In genomic region chr20:50394569-50394968, GRCh38 we compare ENCODE assay signal across 10 cellular contexts.
DNase-seq lines count a peak whose midpoint lies in the region; ATAC-seq and TF ChIP-seq lines count a peak whose summit lies in the region.
"Had no signal": no experiment of that assay in that cellular context is flagged by ENCODE, and none has a peak within 500 bp of the region (broad histone marks: within the 10 kb centered on the region; RNA-seq: fewer than 3 reads in every experiment).

No MANE protein-coding gene starts in this region.

- no peak for TF ChIP-seq RAD21 in liver (IDR thresholded peaks at IDR 0.05)

- H3K27me3 ChIP-seq in Karpas-422 (ENCODE audit: low read length) (no peaks in the 10 kb centered on the region), liver (ENCODE audit: control insufficient read depth in 4 of 4, insufficient read depth in 4 of 4, low read length in 3 of 4) (no peaks in the 10 kb centered on the region), thoracic aorta (replicated peaks; ENCODE audit: insufficient read depth) (no peaks in the 10 kb centered on the region)

- no peak overlapping the region for H3K27ac ChIP-seq in Karpas-422 (ENCODE audit: low read length)
- H3K27ac ChIP-seq in liver (ENCODE audit: low read depth in 1 of 2, low read length in 2 of 2), result peak overlapping the region; percentile 85 to 94
- H3K27ac ChIP-seq in thoracic aorta, result peak overlapping the region; percentile 87 to 95

- no peaks in the 10 kb centered on the region for H3K79me2 ChIP-seq in Karpas-422 (ENCODE audit: low read length)

- H3K9me3 ChIP-seq in Karpas-422 (ENCODE audit: low read length) (no peaks in the 10 kb centered on the region), liver (ENCODE audit: control insufficient read depth in 4 of 4, low read length in 3 of 4) (no peaks in the 10 kb centered on the region), thoracic aorta (no peaks in the 10 kb centered on the region)

- WGBS in liver, result 78% methylated on average over 11 of the region's 11 CpGs

- H3K4me1 ChIP-seq in Karpas-422 (ENCODE audit: low read length), result no peaks in the 10 kb centered on the region
- peaks cover 23 to 73% (median 51%) of the 10 kb centered on the region in 4 donors for H3K4me1 ChIP-seq in liver (ENCODE audit: control insufficient read depth in 4 of 4, insufficient read depth in 4 of 4, low read length in 3 of 4)
- H3K4me1 ChIP-seq in thoracic aorta (ENCODE audit: control insufficient read depth in 1 of 2, low read depth in 2 of 2), result peaks cover 50 to 78% of the 10 kb centered on the region in 2 donors

- TF ChIP-seq CTCF in liver (IDR thresholded peaks at IDR 0.05; ENCODE audit: low read depth, low read length, missing input control) (no peak), thoracic aorta (IDR thresholded peaks at IDR 0.05) (no peak)

- ATAC-seq in thoracic aorta (ENCODE audit: insufficient number of reproducible peaks, low FRiP score, low read depth), result no peak
- no peak for ATAC-seq in HG03521 (IDR thresholded peaks at IDR 0.05; ENCODE audit: unreplicated experiment)

- H3K36me3 ChIP-seq in Karpas-422 (ENCODE audit: insufficient read depth, low read length) (no peaks in the 10 kb centered on the region), liver (ENCODE audit: control insufficient read depth in 4 of 4, insufficient read depth in 3 of 4, low read depth in 1 of 4, low read length in 3 of 4) (no peaks in the 10 kb centered on the region), thoracic aorta (no peaks in the 10 kb centered on the region)

- H3K9ac ChIP-seq in Karpas-422 (ENCODE audit: low read length) (no peak overlapping the region), liver (ENCODE audit: low read depth in 1 of 2, low read length in 2 of 2) (peak overlapping the region in 1 of 2 donors; percentile 68)

- no peaks in the 10 kb centered on the region for H4K20me1 ChIP-seq in Karpas-422 (ENCODE audit: insufficient read depth, low read depth, low read length)

- no peak overlapping the region for H2AFZ ChIP-seq in Karpas-422 (ENCODE audit: low read length)

- H3K4me3 ChIP-seq in Karpas-422 (ENCODE audit: low read length) (no peak overlapping the region), liver (ENCODE audit: low read depth in 1 of 3, low read length in 3 of 3) (no peak overlapping the region), thoracic aorta (no peak overlapping the region)

- peak; percentile 65 for DNase-seq in Karpas-422
- DNase-seq in SKM-1 treated with dmso at 0.1 percent for 144 hours (lab: John Stamatoyannopoulos, UW; ENCODE audit: unreplicated experiment), result peak; percentile 91
- DNase-seq in thoracic aorta (ENCODE audit: low spot score), result no peak
- DNase-seq in DMS 273 (lab: John Stamatoyannopoulos, UW; ENCODE audit: unreplicated experiment), result no peak
- no peak for DNase-seq in activated naive CD4-positive, alpha-beta T cell treated with Interleukin-2 at 50 U/mL for 16 hours
- DNase-seq in COLO668 (lab: John Stamatoyannopoulos, UW; ENCODE audit: unreplicated experiment), result no peak
- DNase-seq: NCI-H1105 treated with DMSO at 0.1 percent for 48 hours, NCI-H524 had no signal

- no peaks in the 10 kb centered on the region for H3K9me2 ChIP-seq in Karpas-422 (replicated peaks; ENCODE audit: insufficient read depth, low read length)

- no peak overlapping the region for H3K4me2 ChIP-seq in Karpas-422 (ENCODE audit: low read depth, low read length, poor library complexity, severe bottlenecking)

TF ChIP-seq in liver, 16 proteins besides CTCF, POLR2A, EP300 and RAD21:
- TF ChIP-seq ATF3 (IDR thresholded peaks at IDR 0.05) (no peak), FOXA2 (IDR thresholded peaks at IDR 0.05) (no peak), TAF1 (conservative IDR thresholded peaks at IDR 0.05) (no peak), JUND (IDR thresholded peaks at IDR 0.05) (no peak), HNF4G (IDR thresholded peaks at IDR 0.05) (no peak), ZBTB33 (IDR thresholded peaks at IDR 0.05) (no peak), SP1 (IDR thresholded peaks at IDR 0.05) (no peak), YY1 (IDR thresholded peaks at IDR 0.05) (no peak), NR2F2 (IDR thresholded peaks at IDR 0.05) (no peak), RXRA (IDR thresholded peaks at IDR 0.05) (no peak), GABPA (IDR thresholded peaks at IDR 0.05 in 1 of 2, conservative IDR thresholded peaks at IDR 0.05 in 1 of 2) (no peak), HNF4A (conservative IDR thresholded peaks at IDR 0.05) (no peak)
- TF ChIP-seq, protein P1, sequence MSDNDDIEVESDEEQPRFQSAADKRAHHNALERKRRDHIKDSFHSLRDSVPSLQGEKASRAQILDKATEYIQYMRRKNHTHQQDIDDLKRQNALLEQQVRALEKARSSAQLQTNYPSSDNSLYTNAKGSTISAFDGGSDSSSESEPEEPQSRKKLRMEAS (IDR thresholded peaks at IDR 0.05), result no peak
- TF ChIP-seq, protein P2, sequence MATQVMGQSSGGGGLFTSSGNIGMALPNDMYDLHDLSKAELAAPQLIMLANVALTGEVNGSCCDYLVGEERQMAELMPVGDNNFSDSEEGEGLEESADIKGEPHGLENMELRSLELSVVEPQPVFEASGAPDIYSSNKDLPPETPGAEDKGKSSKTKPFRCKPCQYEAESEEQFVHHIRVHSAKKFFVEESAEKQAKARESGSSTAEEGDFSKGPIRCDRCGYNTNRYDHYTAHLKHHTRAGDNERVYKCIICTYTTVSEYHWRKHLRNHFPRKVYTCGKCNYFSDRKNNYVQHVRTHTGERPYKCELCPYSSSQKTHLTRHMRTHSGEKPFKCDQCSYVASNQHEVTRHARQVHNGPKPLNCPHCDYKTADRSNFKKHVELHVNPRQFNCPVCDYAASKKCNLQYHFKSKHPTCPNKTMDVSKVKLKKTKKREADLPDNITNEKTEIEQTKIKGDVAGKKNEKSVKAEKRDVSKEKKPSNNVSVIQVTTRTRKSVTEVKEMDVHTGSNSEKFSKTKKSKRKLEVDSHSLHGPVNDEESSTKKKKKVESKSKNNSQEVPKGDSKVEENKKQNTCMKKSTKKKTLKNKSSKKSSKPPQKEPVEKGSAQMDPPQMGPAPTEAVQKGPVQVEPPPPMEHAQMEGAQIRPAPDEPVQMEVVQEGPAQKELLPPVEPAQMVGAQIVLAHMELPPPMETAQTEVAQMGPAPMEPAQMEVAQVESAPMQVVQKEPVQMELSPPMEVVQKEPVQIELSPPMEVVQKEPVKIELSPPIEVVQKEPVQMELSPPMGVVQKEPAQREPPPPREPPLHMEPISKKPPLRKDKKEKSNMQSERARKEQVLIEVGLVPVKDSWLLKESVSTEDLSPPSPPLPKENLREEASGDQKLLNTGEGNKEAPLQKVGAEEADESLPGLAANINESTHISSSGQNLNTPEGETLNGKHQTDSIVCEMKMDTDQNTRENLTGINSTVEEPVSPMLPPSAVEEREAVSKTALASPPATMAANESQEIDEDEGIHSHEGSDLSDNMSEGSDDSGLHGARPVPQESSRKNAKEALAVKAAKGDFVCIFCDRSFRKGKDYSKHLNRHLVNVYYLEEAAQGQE (IDR thresholded peaks at IDR 0.05), result no peak

Comparison
In these comparisons a context has a peak if more than half of its experiments do, and no peak if none do; other contexts are left out.
1. DNase-seq: peak in Karpas-422 (single experiment) and SKM-1 treated with dmso at 0.1 percent for 144 hours (single experiment); none in thoracic aorta (single experiment), DMS 273 (single experiment), activated naive CD4-positive, alpha-beta T cell treated with Interleukin-2 at 50 U/mL for 16 hours (single experiment) and COLO668 (single experiment).